ENCODE assay signal across 12 cellular contexts in genomic region chr10:119509909-119510451, GRCh38. TPM values are rescaled to one million over a fixed set of nuclear protein-coding genes. Genes with fewer than 3 reads are reported as not detected.
A peak's percentile ranks its signal among the peaks of the same experiment; 100 is the strongest.
DNase-seq lines count a peak whose midpoint lies in the region; ATAC-seq and TF ChIP-seq lines count a peak whose summit lies in the region.
"Had no signal": no experiment of that assay in that cellular context is flagged by ENCODE, and none has a peak within 500 bp of the region (broad histone marks: within the 10 kb centered on the region; RNA-seq: fewer than 3 reads in every experiment).

No MANE protein-coding gene starts in this region.

- H3K36me3 ChIP-seq in RWPE2 (ENCODE audit: low read depth) (peaks cover 21% of the 10 kb centered on the region), psoas muscle (ENCODE audit: insufficient read depth in 1 of 2, low read depth in 1 of 2) (peaks cover 0 to 15% of the 10 kb centered on the region in 2 donors)

- ATAC-seq in RWPE2 (ENCODE audit: low read depth) (peak; percentile 38; the same call in 1 of the 3 replicates), psoas muscle (peak; percentile 90 to 98 (median 96)), HG02798 (IDR thresholded peaks at IDR 0.05; ENCODE audit: poor library complexity, unreplicated experiment) (no peak)

- H3K4me1 ChIP-seq in RWPE2 (ENCODE audit: insufficient read depth, poor library complexity, severe bottlenecking) (no peaks in the 10 kb centered on the region), psoas muscle (peaks cover 5% of the 10 kb centered on the region)

- DNase-seq in ELF-1 (ENCODE audit: low read depth, low spot score) (peak; percentile 92), RWPE2 (ENCODE audit: low spot score) (no peak), foreskin melanocyte (peak; percentile 93), psoas muscle (peak; percentile 43 to 84), MV-4-11 (lab: John Stamatoyannopoulos, UW) (no peak), NCI-H226 (no peak), SK-N-DZ (ENCODE audit: low spot score) (no peak)
- DNase-seq: activated CD8-positive, alpha-beta memory T cell treated with anti-CD3 and anti-CD28 coated beads for 24 hours; NCI-H2029 treated with DMSO at 0.1 percent for 48 hours; T-helper 1 cell had no signal

- intact Hi-C loops in psoas muscle (cut with DNase I): no loop called here

- no peak overlapping the region for H3K4me3 ChIP-seq in RWPE2 (ENCODE audit: severe bottlenecking)
- H3K4me3 ChIP-seq in psoas muscle: no peak overlapping the region
- H3K4me3 ChIP-seq: esophagus muscularis mucosa had no signal

- TF ChIP-seq CTCF in RWPE2 (IDR thresholded peaks at IDR 0.05; ENCODE audit: poor library complexity, severe bottlenecking): no peak
- no peak for TF ChIP-seq CTCF in psoas muscle (IDR thresholded peaks at IDR 0.05)

- H3K27me3 ChIP-seq in RWPE2 (ENCODE audit: insufficient read depth, poor library complexity, severe bottlenecking): no peaks in the 10 kb centered on the region
- H3K27me3 ChIP-seq in psoas muscle (ENCODE audit: insufficient read depth in 3 of 3, low read length in 2 of 3): no peaks in the 10 kb centered on the region
- H3K27me3 ChIP-seq: esophagus muscularis mucosa had no signal

- no peaks in the 10 kb centered on the region for H3K9me3 ChIP-seq in RWPE2 (ENCODE audit: severe bottlenecking)
- no peaks in the 10 kb centered on the region for H3K9me3 ChIP-seq in psoas muscle
- H3K9me3 ChIP-seq: esophagus muscularis mucosa had no signal

- 35 to 47% (median 35%) methylated on average over 10 of the region's 10 CpGs for WGBS in psoas muscle, 3 donors

- no peak overlapping the region for H3K27ac ChIP-seq in RWPE2 (ENCODE audit: poor library complexity, severe bottlenecking)
- peak overlapping the region; percentile 58 for H3K27ac ChIP-seq in psoas muscle
- H3K27ac ChIP-seq: esophagus muscularis mucosa had no signal

RNA-seq across cellular contexts. Expression of gene RGS10, which starts 32.5 kb away (rescaled TPM):
- 10 to 100 TPM in 3 of 4 donors, 1 to 10 TPM in 1; 5.7 to 28.4 (median 12.6) TPM for total RNA-seq in psoas muscle
- polyA plus RNA-seq in psoas muscle: 1 to 10 TPM; 4.2 to 9.5 (median 7.4) TPM
- polyA plus RNA-seq in SK-N-DZ (2014; cell fraction: cytosol; rRNA removed): 42.3 and 49.8 TPM in 2 replicates
- 26.4 and 34.4 TPM in 2 replicates for polyA plus RNA-seq in SK-N-DZ (2014; cell fraction: nucleus; rRNA removed)

Comparison
In these comparisons a context has a peak if more than half of its experiments do, and no peak if none do; other contexts are left out.
1. DNase-seq: peak in ELF-1 (single experiment), foreskin melanocyte (single experiment) and psoas muscle (2 of 2); none in RWPE2 (single experiment), MV-4-11 (single experiment), NCI-H226 (single experiment) and SK-N-DZ (single experiment).